In the genomic region with DNA sequence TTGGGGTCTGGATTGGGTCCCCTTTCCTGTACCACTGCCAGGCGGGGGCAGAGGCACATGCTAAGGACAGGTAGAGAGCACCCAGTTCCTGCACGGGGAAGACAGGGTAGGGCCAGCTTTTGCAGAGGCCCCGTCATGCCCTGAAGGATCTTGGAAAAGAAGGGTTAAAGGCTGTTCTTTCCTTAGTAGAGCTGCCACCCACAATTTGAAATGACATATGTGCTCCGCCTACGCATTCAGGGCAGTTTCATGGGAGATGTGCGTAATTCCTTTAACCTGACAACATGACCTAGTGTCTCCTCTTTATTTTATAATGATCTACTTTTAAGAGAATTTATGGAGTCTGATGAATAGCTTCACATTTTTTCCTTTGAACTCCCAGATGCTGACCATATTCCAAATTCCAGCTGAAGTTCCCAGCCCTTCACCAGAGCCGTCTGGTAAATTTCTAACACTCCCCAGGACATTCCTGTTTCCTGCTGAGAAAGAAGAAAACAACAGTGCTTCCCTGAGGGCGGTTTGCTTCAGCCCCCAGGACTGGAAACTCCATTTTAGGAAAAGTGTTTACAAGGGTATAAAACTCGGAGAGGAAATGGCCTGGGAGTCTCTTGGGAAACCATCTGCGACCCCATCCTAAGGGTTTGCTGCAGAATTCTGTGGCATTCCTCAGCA, we compare ENCODE assay signal across 9 cellular contexts. TPM values are rescaled to one million over a fixed set of nuclear protein-coding genes. Genes with fewer than 3 reads are reported as not detected.
DNase-seq lines count a peak whose midpoint lies in the region; ATAC-seq, FAIRE-seq and TF ChIP-seq lines count a peak whose summit lies in the region.
"Had no signal": no experiment of that assay in that cellular context is flagged by ENCODE, and none has a peak within 500 bp of the region (broad histone marks: within the 10 kb centered on the region; RNA-seq: fewer than 3 reads in every experiment).

No MANE protein-coding gene starts in this region.

- no peaks in the 10 kb centered on the region for H4K20me1 ChIP-seq in endothelial cell of umbilical vein (replicated peaks; ENCODE audit: control insufficient read depth, extremely low read depth, insufficient read depth, low read length)

- H2AFZ ChIP-seq in endothelial cell of umbilical vein (ENCODE audit: low read depth, low read length) (no peak overlapping the region), mesenchymal stem cell (ENCODE audit: low read depth, low read length) (no peak overlapping the region)

- H2AK5ac ChIP-seq in mesenchymal stem cell (ENCODE audit: low read length, severe bottlenecking): peak overlapping the region; percentile 97

- intact Hi-C loops in endothelial cell of umbilical vein (cut with micrococcal nuclease): no loop called here

- ATAC-seq in HG03520 (IDR thresholded peaks at IDR 0.05; ENCODE audit: unreplicated experiment): no peak
- ATAC-seq: stimulated activated naive CD8-positive, alpha-beta T cell treated with anti-CD3 and anti-CD28 coated beads, Interleukin-15, amount 100 ng/mL, for 72 hours had no signal

- peak overlapping the region; percentile 70 for H4K91ac ChIP-seq in mesenchymal stem cell (ENCODE audit: low read length)

- peak overlapping the region; percentile 68 for H2BK120ac ChIP-seq in mesenchymal stem cell (ENCODE audit: low read depth, low read length)

- no peak overlapping the region for H3K9ac ChIP-seq in endothelial cell of umbilical vein (replicated peaks; ENCODE audit: extremely low read depth, insufficient read depth, low read length)
- peak overlapping the region; percentile 37 for H3K9ac ChIP-seq in mesenchymal stem cell (ENCODE audit: low read length)

- no peak for TF ChIP-seq CTCF in endothelial cell of umbilical vein (IDR thresholded peaks at IDR 0.05; ENCODE audit: extremely low read depth in 1 of 2, insufficient read depth in 1 of 2, low read depth in 1 of 2, low read length in 2 of 2)

- H3K79me1 ChIP-seq in mesenchymal stem cell (replicated peaks; ENCODE audit: low read length, poor library complexity, severe bottlenecking): no peaks in the 10 kb centered on the region

- H2BK12ac ChIP-seq in mesenchymal stem cell (ENCODE audit: low read length in 2 of 2): peak overlapping the region; percentile 72 to 95

- no peaks in the 10 kb centered on the region for H3K4me1 ChIP-seq in endothelial cell of umbilical vein (ENCODE audit: control insufficient read depth, extremely low read depth, insufficient read depth, low read length)
- H3K4me1 ChIP-seq in mesenchymal stem cell (ENCODE audit: control insufficient read depth, insufficient read depth, low read depth, low read length): peaks cover 16% of the 10 kb centered on the region

- dilution Hi-C loops in endothelial cell of umbilical vein (cut with MboI; ENCODE audit: extremely low pct_ligation_motif_present, low sequenced_read_pairs): no loop called here

- BruUV-seq in endothelial cell of umbilical vein (replicated peaks; lab: Mats Ljungman, UMichigan): no TSS peak

- peak; percentile 30 for DNase-seq in NCI-H2227 (lab: John Stamatoyannopoulos, UW; ENCODE audit: unreplicated experiment)
- DNase-seq in endothelial cell of umbilical vein (ENCODE audit: low read depth, low spot score): peak; percentile 57
- peak; percentile 98 for DNase-seq in mesenchymal stem cell
- peak; percentile 84 for DNase-seq in urothelium cell line (ENCODE audit: low spot score)
- no peak for DNase-seq in ACHN
- DNase-seq in NK-92 treated with Interleukin-12 subunit alpha and Interleukin-12 subunit beta, amount 100 ng/mL, for 24 hours (lab: John Stamatoyannopoulos, UW): no peak
- DNase-seq: activated CD8-positive, alpha-beta memory T cell treated with anti-CD3 and anti-CD28 coated beads for 24 hours; stimulated activated naive CD8-positive, alpha-beta T cell treated with anti-CD3 and anti-CD28 coated beads, Interleukin-15, amount 100 ng/mL, for 72 hours had no signal

- H3K14ac ChIP-seq in mesenchymal stem cell (ENCODE audit: low read length in 2 of 2): no peak overlapping the region

- H3K36me3 ChIP-seq in endothelial cell of umbilical vein (ENCODE audit: control insufficient read depth in 2 of 2, extremely low read depth in 1 of 2, insufficient read depth in 2 of 2, low read length in 2 of 2): no peaks in the 10 kb centered on the region
- no peaks in the 10 kb centered on the region for H3K36me3 ChIP-seq in mesenchymal stem cell (ENCODE audit: control insufficient read depth in 1 of 2, insufficient read depth in 2 of 2, low read depth in 1 of 2, low read length in 2 of 2)

- TF ChIP-seq POLR2A in endothelial cell of umbilical vein (IDR thresholded peaks at IDR 0.05; ENCODE audit: low read depth, low read length): no peak

- 9% methylated on average over 8 of the region's 10 CpGs for WGBS in mesenchymal stem cell

- H3K9me1 ChIP-seq in endothelial cell of umbilical vein (replicated peaks; ENCODE audit: control insufficient read depth, extremely low read depth, insufficient read depth, low read length): no peaks in the 10 kb centered on the region

- peak overlapping the region in 1 of 2 experiments; percentile 73 for H3K4ac ChIP-seq in mesenchymal stem cell (ENCODE audit: low read depth in 1 of 2, low read length in 2 of 2)

- no peaks in the 10 kb centered on the region for H3K9me3 ChIP-seq in endothelial cell of umbilical vein (replicated peaks; ENCODE audit: control insufficient read depth, insufficient read depth, low read length)
- peaks cover 5% of the 10 kb centered on the region for H3K9me3 ChIP-seq in mesenchymal stem cell (ENCODE audit: control insufficient read depth, low read length)

- H4K8ac ChIP-seq in mesenchymal stem cell (ENCODE audit: low read length): peak overlapping the region; percentile 67

- peak overlapping the region; percentile 78 to 85 for H3K18ac ChIP-seq in mesenchymal stem cell (ENCODE audit: low read depth in 1 of 2, low read length in 2 of 2)

- FAIRE-seq in endothelial cell of umbilical vein (lab: Jason Lieb, UNC) (no peak), urothelium cell line (lab: Jason Lieb, UNC) (peak; percentile 94)

- H3K27ac ChIP-seq in endothelial cell of umbilical vein (ENCODE audit: insufficient read depth, low read depth, low read length) (no peak overlapping the region), mesenchymal stem cell (ENCODE audit: low read length, poor library complexity, severe bottlenecking) (peak overlapping the region; percentile 97)

- no peak overlapping the region for H3K4me3 ChIP-seq in endothelial cell of umbilical vein (replicated peaks in 1 of 3; ENCODE audit: insufficient read depth in 1 of 3, low read depth in 1 of 3, low read length in 3 of 3)
- no peak overlapping the region for H3K4me3 ChIP-seq in mesenchymal stem cell (ENCODE audit: insufficient read depth in 1 of 2, low read depth in 1 of 2, low read length in 2 of 2)

- H3K79me2 ChIP-seq in endothelial cell of umbilical vein (ENCODE audit: control insufficient read depth, insufficient read depth, low read length): no peaks in the 10 kb centered on the region

- no peak overlapping the region for H3K4me2 ChIP-seq in endothelial cell of umbilical vein (ENCODE audit: insufficient read depth, low read length)
- peak overlapping the region; percentile 33 for H3K4me2 ChIP-seq in mesenchymal stem cell (ENCODE audit: low read length, poor library complexity, severe bottlenecking)

- POLR2A ChIA-PET in endothelial cell of umbilical vein (lab: Charles Lee): no interaction called here

- H2BK15ac ChIP-seq in mesenchymal stem cell (ENCODE audit: low read depth, poor library complexity, severe bottlenecking): no peak overlapping the region

- H2BK5ac ChIP-seq in mesenchymal stem cell (ENCODE audit: low read depth, low read length, poor library complexity, severe bottlenecking): peak overlapping the region; percentile 99

- H3K23ac ChIP-seq in mesenchymal stem cell (ENCODE audit: low read length in 2 of 2): no peak overlapping the region

- H3K27me3 ChIP-seq in endothelial cell of umbilical vein (ENCODE audit: control insufficient read depth in 2 of 2, insufficient read depth in 2 of 2, low read length in 2 of 2) (peaks cover 15 to 18% of the 10 kb centered on the region in 2 experiments), mesenchymal stem cell (ENCODE audit: control insufficient read depth in 1 of 2, insufficient read depth in 1 of 2, low read length in 2 of 2) (no peaks in the 10 kb centered on the region)

- in situ Hi-C loops in ACHN (cut with HindIII; ENCODE audit: low pct_ligation_motif_present, low pct_unique_long_range_greater_than_20kb, low sequenced_read_pairs): no loop called here

- CTCF ChIA-PET in endothelial cell of umbilical vein (lab: Charles Lee): interaction anchor here (1.4 kb wide), 1 partner anchor 9 kb away, joined by 3 read pairs; no protein-coding TSS in a partner anchor

TF ChIP-seq in endothelial cell of umbilical vein, 7 proteins besides CTCF, POLR2A, EP300 and RAD21:
- TF ChIP-seq GATA2 (IDR thresholded peaks at IDR 0.05; ENCODE audit: insufficient read depth, insufficient read length, low read depth, low read length) (no peak), FOS (IDR thresholded peaks at IDR 0.05; ENCODE audit: borderline replicate concordance, insufficient read depth, low read length) (no peak), EZH2 (IDR thresholded peaks at IDR 0.05; ENCODE audit: borderline replicate concordance, low read depth, low read length, severe bottlenecking) (no peak), JUN (IDR thresholded peaks at IDR 0.05; ENCODE audit: borderline replicate concordance, insufficient read depth, insufficient read length, low read depth) (no peak), MYC (IDR thresholded peaks at IDR 0.05; ENCODE audit: low read depth, low read length) (no peak), POLR2AphosphoS5 (IDR thresholded peaks at IDR 0.05; ENCODE audit: insufficient read depth, low read depth, low read length) (no peak)
- TF ChIP-seq, protein P1, sequence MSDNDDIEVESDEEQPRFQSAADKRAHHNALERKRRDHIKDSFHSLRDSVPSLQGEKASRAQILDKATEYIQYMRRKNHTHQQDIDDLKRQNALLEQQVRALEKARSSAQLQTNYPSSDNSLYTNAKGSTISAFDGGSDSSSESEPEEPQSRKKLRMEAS (IDR thresholded peaks at IDR 0.05; ENCODE audit: insufficient read depth, insufficient read length): no peak
TF ChIP-seq in endothelial cell of umbilical vein: peak in this region for 0.

RNA-seq across cellular contexts. Expression of a gene that starts 58.9 kb away (rescaled TPM):
- total RNA-seq in endothelial cell of umbilical vein: 6.9 and 8.0 TPM in 2 replicates
- 6.6 and 12.4 TPM in 2 replicates for polyA plus RNA-seq in endothelial cell of umbilical vein
- 6.5 and 7.2 TPM in 2 replicates for polyA plus RNA-seq in endothelial cell of umbilical vein (2011; cell fraction: cytosol; rRNA removed)
- polyA plus RNA-seq in endothelial cell of umbilical vein (2011; cell fraction: nucleus; rRNA removed): 24.3 and 25.4 TPM in 2 replicates
- polyA plus RNA-seq in endothelial cell of umbilical vein (2012): 6.9 and 10.1 TPM in 2 replicates
- polyA minus RNA-seq in endothelial cell of umbilical vein: 9.2 and 10.9 TPM in 2 replicates
- 17.1 TPM for polyA minus RNA-seq in endothelial cell of umbilical vein (2011; cell fraction: cytosol; rRNA and poly(A)+ RNA removed)
- 5.8 and 8.1 TPM in 2 replicates for polyA minus RNA-seq in endothelial cell of umbilical vein (2011; cell fraction: nucleus; rRNA and poly(A)+ RNA removed)
- 14.9 TPM for polyA plus RNA-seq in mesenchymal stem cell (2013, experiment 1 of 2)
- polyA plus RNA-seq in mesenchymal stem cell (2013, experiment 2 of 2): 14.3 TPM

Comparison
In these comparisons a context has a peak if more than half of its experiments do, and no peak if none do; other contexts are left out.
1. DNase-seq: peak in NCI-H2227 (single experiment), endothelial cell of umbilical vein (single experiment), mesenchymal stem cell (single experiment) and urothelium cell line (single experiment); none in ACHN (single experiment) and NK-92 treated with Interleukin-12 subunit alpha and Interleukin-12 subunit beta, amount 100 ng/mL, for 24 hours (single experiment).